8 cellular contexts compared by ENCODE assay signal in the genomic region with DNA sequence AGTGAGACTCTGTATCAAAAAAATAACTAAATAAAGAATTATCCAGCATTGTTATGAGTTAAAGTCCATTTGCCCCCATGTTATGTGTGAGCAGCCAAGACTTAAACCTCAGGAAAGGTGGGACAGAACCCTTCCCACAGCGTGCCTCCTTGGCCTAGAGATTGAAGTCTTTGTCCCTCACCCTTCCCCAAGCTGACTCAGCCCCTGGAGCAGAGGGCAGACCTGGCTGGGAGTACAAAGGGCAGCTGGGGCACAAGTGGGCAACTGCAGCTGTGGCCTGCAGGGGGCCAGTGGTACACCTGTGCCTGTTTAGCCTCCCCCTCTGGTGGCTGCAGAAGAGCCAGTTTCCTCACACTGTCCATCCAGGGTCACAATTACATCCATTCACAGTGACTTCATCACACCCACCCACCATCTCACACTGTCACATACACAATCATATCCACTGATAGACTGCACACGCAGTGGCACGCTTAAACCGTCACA. TPM values are rescaled to one million over a fixed set of nuclear protein-coding genes. Genes with fewer than 3 reads are reported as not detected.
A peak's percentile ranks its signal among the peaks of the same experiment; 100 is the strongest.
DNase-seq lines count a peak whose midpoint lies in the region; ATAC-seq and TF ChIP-seq lines count a peak whose summit lies in the region.

No MANE protein-coding gene starts in this region.

- peaks cover 31% of the 10 kb centered on the region for H3K4me1 Mint-ChIP-seq in brain

- H3K4me3 ChIP-seq in stomach = peak overlapping the region; percentile 58 to 64 (median 63)

- no peak for TF ChIP-seq EP300 in stomach (IDR thresholded peaks at IDR 0.05)

- H3K27me3 ChIP-seq in stomach = no peaks in the 10 kb centered on the region

- TF ChIP-seq CTCF in brain (conservative IDR thresholded peaks at IDR 0.05) (peak; percentile 41 to 60), stomach (IDR thresholded peaks at IDR 0.05) (peak in 5 of 7 experiments; percentile 24 to 68 (median 39))

- WGBS in stomach, 5 donors = 2 to 7% (median 4%) methylated on average over 4 of the region's 4 CpGs

- intact Hi-C loops in stomach (cut with DNase I; ENCODE audit: low total_unique reads) = no loop called here

- peaks cover 24 to 59% (median 36%) of the 10 kb centered on the region in 4 donors for H3K4me1 ChIP-seq in stomach

- ATAC-seq in GM18907 (IDR thresholded peaks at IDR 0.05; ENCODE audit: unreplicated experiment) (peak; percentile 55), HG03064 (IDR thresholded peaks at IDR 0.05; ENCODE audit: low read depth, unreplicated experiment) (peak; percentile 37)

- no peaks in the 10 kb centered on the region for H3K9me3 Mint-ChIP-seq in brain

- H3K36me3 ChIP-seq in stomach = peaks cover 0 to 9% (median 2%) of the 10 kb centered on the region in 4 donors

- DNase-seq in COR-L47 (lab: John Stamatoyannopoulos, UW) = peak; percentile 21
- peak; percentile 66 for DNase-seq in NOMO-1 treated with DMSO at 0.1 percent for 48 hours (lab: John Stamatoyannopoulos, UW; ENCODE audit: unreplicated experiment)
- peak; percentile 63 for DNase-seq in kidney glomerular epithelial cell (lab: John Stamatoyannopoulos, UW)
- DNase-seq in stomach = peak; percentile 66
- DNase-seq in DMS114 treated with DMSO at 0.1 percent for 48 hours (lab: John Stamatoyannopoulos, UW; ENCODE audit: unreplicated experiment) = no peak

- H3K4me3 Mint-ChIP-seq in brain = peak overlapping the region; percentile 76 to 93 (median 87)

- H3K36me3 Mint-ChIP-seq in brain = no peaks in the 10 kb centered on the region

- H3K27me3 Mint-ChIP-seq in brain = no peaks in the 10 kb centered on the region

- no peak for TF ChIP-seq POLR2A in stomach (IDR thresholded peaks at IDR 0.05)

- H3K27ac ChIP-seq in stomach = peak overlapping the region; percentile 93 to 99 (median 98)

- H3K9me3 ChIP-seq in stomach = no peaks in the 10 kb centered on the region

- peak overlapping the region; percentile 78 to 97 (median 96) for H3K27ac Mint-ChIP-seq in brain

RNA-seq across cellular contexts. Expression of a gene that starts 0.9 kb away (rescaled TPM):
- polyA plus RNA-seq in brain (ENCODE audit: insufficient read depth, low read depth, low replicate concordance) (11.5 TPM), stomach (10 to 100 TPM; 32.9 to 60.6 (median 41.9) TPM)
- total RNA-seq in stomach = 10 to 100 TPM in 3 of 5 donors, 1 to 10 TPM in 1, not detected in 1; 8.0 to 42.6 (median 31.5) TPM

RNA-seq across cellular contexts. Expression of a gene that starts 7.5 kb away (rescaled TPM):
- polyA plus RNA-seq in brain (ENCODE audit: insufficient read depth, low read depth, low replicate concordance) (70.3 TPM), stomach (10 to 100 TPM; 12.2 to 20.8 (median 16.3) TPM)
- 10 to 100 TPM in 2 of 5 donors, 1 to 10 TPM in 1, not detected in 2; 7.0 to 17.0 (median 14.5) TPM for total RNA-seq in stomach

RNA-seq across cellular contexts. Expression of a gene that starts 8.5 kb away (rescaled TPM):
- polyA plus RNA-seq in brain (ENCODE audit: insufficient read depth, low read depth, low replicate concordance) (39.3 TPM), stomach (10 to 100 TPM; 48.1 to 82.9 (median 57.3) TPM)
- 10 to 100 TPM in 4 of 5 donors, 1 to 10 TPM in 1; 2.9 to 67.4 (median 28.4) TPM for total RNA-seq in stomach

RNA-seq across cellular contexts. Expression of a gene that starts 13.3 kb away (rescaled TPM):
- 1,543 TPM for polyA plus RNA-seq in brain (ENCODE audit: insufficient read depth, low read depth, low replicate concordance)
- total RNA-seq in stomach = 1,000 to 10,000 TPM in 1 of 5 donors, 100 to 1,000 TPM in 4; 144 to 1,657 (median 865) TPM
- 1,000 to 10,000 TPM; 2,501 to 3,071 (median 2,933) TPM for polyA plus RNA-seq in stomach

RNA-seq across cellular contexts. Expression of a gene that starts 15.1 kb away (rescaled TPM):
- polyA plus RNA-seq in brain (ENCODE audit: insufficient read depth, low read depth, low replicate concordance) (151 TPM), stomach (10 to 100 TPM; 26.5 to 54.9 (median 33.5) TPM)
- total RNA-seq in stomach = 100 to 1,000 TPM in 1 of 5 donors, 10 to 100 TPM in 4; 12.5 to 122 (median 25.1) TPM
